11 cellular contexts compared by ENCODE assay signal in genomic region chr4:176289561-176289960, GRCh38. TPM values are rescaled to one million over a fixed set of nuclear protein-coding genes. Genes with fewer than 3 reads are reported as not detected.
"Had no signal": no experiment of that assay in that cellular context is flagged by ENCODE, and none has a peak within 500 bp of the region (broad histone marks: within the 10 kb centered on the region; RNA-seq: fewer than 3 reads in every experiment).

No MANE protein-coding gene starts in this region.

- H3K4me2 ChIP-seq: KMS-11 had no signal

- H3K27ac ChIP-seq: HL-60, KMS-11 had no signal

- FAIRE-seq: HepG2, HTR-8/SVneo had no signal

- ATAC-seq: HepG2 had no signal

- DNase-seq: IMR-90, Karpas-422, KBM-7, KG1 had no signal

- H3K9ac ChIP-seq: KMS-11 had no signal

RNA-seq across cellular contexts. Expression of gene ASB5, which starts 20.5 kb away (rescaled TPM):
- total RNA-seq: HepG2, HT-29, HT1080 had no signal
- polyA plus RNA-seq: HepG2, IgD-negative memory B cell had no signal
